Comparison of ENCODE assay signal across 11 cellular contexts in genomic region chr17:44971776-44972483, GRCh38. TPM values are rescaled to one million over a fixed set of nuclear protein-coding genes. Genes with fewer than 3 reads are reported as not detected.
DNase-seq lines count a peak whose midpoint lies in the region; TF ChIP-seq lines count a peak whose summit lies in the region.
"Had no signal": no experiment of that assay in that cellular context is flagged by ENCODE, and none has a peak within 500 bp of the region (broad histone marks: within the 10 kb centered on the region; RNA-seq: fewer than 3 reads in every experiment).

No MANE protein-coding gene starts in this region.

- in situ Hi-C loops in brain microvascular endothelial cell (cut with HindIII; ENCODE audit: low pct_ligation_motif_present, low sequenced_read_pairs) = no loop called here

- H3K36me3 ChIP-seq in brain microvascular endothelial cell (replicated peaks) = no peaks in the 10 kb centered on the region

- TF ChIP-seq CTCF in brain microvascular endothelial cell (IDR thresholded peaks at IDR 0.05; ENCODE audit: low read depth, low read length, missing control alignments) = no peak

- H3K4me3 ChIP-seq in brain microvascular endothelial cell (ENCODE audit: low read depth, low read length) = no peak overlapping the region

- H3K27me3 ChIP-seq in brain microvascular endothelial cell (replicated peaks) = peaks cover 28% of the 10 kb centered on the region

- H3K27ac ChIP-seq in brain microvascular endothelial cell = no peak overlapping the region

- DNase-seq in Daoy (ENCODE audit: low read depth) (peak; percentile 78), RPMI7951 (ENCODE audit: low read depth) (peak; percentile 44), brain microvascular endothelial cell (peak; percentile 49), NCI-H748 (lab: John Stamatoyannopoulos, UW; ENCODE audit: unreplicated experiment) (no peak), NCI-H2107 treated with DMSO at 0.1 percent for 48 hours (lab: John Stamatoyannopoulos, UW; ENCODE audit: unreplicated experiment) (no peak), T-helper 9 cell (no peak), epidermal melanocyte (ENCODE audit: insufficient read length, low spot score) (no peak)
- DNase-seq in stimulated activated CD4-positive, alpha-beta T cell treated with anti-CD3 and anti-CD28 coated beads, Interleukin-12 subunit alpha, Interleukin-12 subunit beta, amount 100 ng/mL, for 4 hours = peak; percentile 35
- DNase-seq: foreskin melanocyte, NCI-H2081 treated with DMSO at 0.1 percent for 48 hours had no signal

RNA-seq across cellular contexts. Expression of gene C1QL1, which starts 3.8 kb away (rescaled TPM):
- total RNA-seq in Daoy (2014; rRNA removed; shearing (Covaris generic)) = 1.2 and 4.9 TPM in 2 replicates
- 6.4 and 8.2 TPM in 2 replicates for total RNA-seq in RPMI7951 (2014; rRNA removed; shearing (Covaris generic))

RNA-seq across cellular contexts. Expression of gene KIF18B, which starts 24.4 kb away (rescaled TPM):
- 4.9 and 8.4 TPM in 2 replicates for total RNA-seq in Daoy (2014; rRNA removed; shearing (Covaris generic))
- total RNA-seq in RPMI7951 (2014; rRNA removed; shearing (Covaris generic)) = 7.2 and 7.6 TPM in 2 replicates

RNA-seq across cellular contexts. Expression of gene GFAP, which starts 56.6 kb away (rescaled TPM):
- 2.4 TPM in 1 of 2 replicates, not detected in the other for total RNA-seq in Daoy (2014; rRNA removed; shearing (Covaris generic))
- 0.20 TPM in 1 of 2 replicates, not detected in the other for total RNA-seq in RPMI7951 (2014; rRNA removed; shearing (Covaris generic))
- total RNA-seq: osteocyte had no signal

Comparison
In these comparisons a context has a peak if more than half of its experiments do, and no peak if none do; other contexts are left out.
1. DNase-seq: peak in Daoy (single experiment), RPMI7951 (single experiment), brain microvascular endothelial cell (single experiment) and stimulated activated CD4-positive, alpha-beta T cell treated with anti-CD3 and anti-CD28 coated beads, Interleukin-12 subunit alpha, Interleukin-12 subunit beta, amount 100 ng/mL, for 4 hours (single experiment); none in NCI-H748 (single experiment), NCI-H2107 treated with DMSO at 0.1 percent for 48 hours (single experiment), T-helper 9 cell (single experiment) and epidermal melanocyte (single experiment).